ENCODE assay signal across 8 cellular contexts in the genomic region with DNA sequence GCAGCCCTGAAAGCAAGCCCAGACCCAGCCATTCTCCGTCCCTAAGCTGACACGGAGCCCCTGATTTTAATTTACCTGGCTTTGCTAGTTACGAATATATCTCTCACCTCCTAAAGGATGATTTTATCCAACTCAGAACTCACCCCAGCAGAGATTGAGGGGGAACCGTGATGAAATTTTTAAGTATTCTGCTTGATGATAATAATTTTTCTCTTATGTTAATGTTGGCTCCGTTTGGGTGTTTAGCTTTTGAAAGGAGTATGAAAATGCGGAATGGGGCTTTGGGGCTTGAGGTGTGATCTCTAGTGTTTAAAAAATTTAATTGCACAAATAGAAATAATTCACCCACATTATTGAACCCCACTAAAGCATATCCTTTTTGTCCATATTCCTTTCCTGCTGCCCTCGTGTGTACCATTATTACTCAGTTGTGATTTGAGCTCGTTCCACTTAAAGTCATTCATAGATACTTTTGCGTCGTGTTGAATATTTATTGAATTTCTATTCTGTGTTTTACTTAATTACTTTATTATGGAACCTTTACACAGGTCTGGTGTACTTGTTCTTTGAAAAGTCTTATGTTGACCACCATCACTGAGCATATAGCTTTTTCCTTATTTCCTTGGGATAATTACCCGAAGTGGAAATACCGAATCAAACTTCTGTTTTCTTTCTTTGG. TPM values are rescaled to one million over a fixed set of nuclear protein-coding genes. Genes with fewer than 3 reads are reported as not detected.
DNase-seq lines count a peak whose midpoint lies in the region; ATAC-seq and TF ChIP-seq lines count a peak whose summit lies in the region.

No MANE protein-coding gene starts in this region.

- H3K36me3 ChIP-seq in CD4-positive, alpha-beta memory T cell (ENCODE audit: insufficient read depth, low read length): no peaks in the 10 kb centered on the region
- no peaks in the 10 kb centered on the region for H3K36me3 ChIP-seq in neural progenitor cell

- H3K9me3 Mint-ChIP-seq in CD4-positive, alpha-beta memory T cell: no peaks in the 10 kb centered on the region
- H3K9me3 Mint-ChIP-seq in effector memory CD8-positive, alpha-beta T cell: no peaks in the 10 kb centered on the region
- no peaks in the 10 kb centered on the region for H3K9me3 Mint-ChIP-seq in neural progenitor cell

- peaks cover 24% of the 10 kb centered on the region for H3F3A ChIP-seq in neural progenitor cell (ENCODE audit: low read depth)

- H3K9ac ChIP-seq in neural progenitor cell: peak overlapping the region; percentile 93

- TF ChIP-seq CTCF in NB4 (IDR thresholded peaks at IDR 0.05; ENCODE audit: low read depth, low read length): no peak
- TF ChIP-seq CTCF in neural progenitor cell (IDR thresholded peaks at IDR 0.05): no peak
- TF ChIP-seq CTCF in GM13977 (IDR thresholded peaks at IDR 0.05; ENCODE audit: extremely low read depth, insufficient read depth, missing control alignments): no peak

- POLR2A ChIA-PET in CD4-positive, alpha-beta memory T cell (lab: Charles Lee; ENCODE audit: partially characterized antibody): interaction anchor here (0.6 to 2.3 kb wide), 11 partner anchors 8 to 542 kb away, joined by 3 to 22 read pairs (median 4); a partner anchor contains a TSS

- no peaks in the 10 kb centered on the region for H3K27me3 ChIP-seq in CD4-positive, alpha-beta memory T cell (ENCODE audit: insufficient read depth, low read length)
- H3K27me3 ChIP-seq in neural progenitor cell: no peaks in the 10 kb centered on the region

- peak overlapping the region; percentile 93 for H3K4me2 ChIP-seq in neural progenitor cell

- peak overlapping the region; percentile 63 to 87 for H3K4me3 ChIP-seq in CD4-positive, alpha-beta memory T cell (ENCODE audit: low read length in 2 of 2)
- H3K4me3 ChIP-seq in NB4 (ENCODE audit: low read depth, low read length) (peak overlapping the region; percentile 95), neural progenitor cell (peak overlapping the region; percentile 96)

- in situ Hi-C loops in GM13977 (cut with MboI; ENCODE audit: low pct_unique_long_range_greater_than_20kb, low sequenced_read_pairs, unreplicated experiment): no loop called here

- H3K9me3 ChIP-seq in CD4-positive, alpha-beta memory T cell (ENCODE audit: control insufficient read depth in 1 of 2, low read length in 2 of 2): no peaks in the 10 kb centered on the region
- no peaks in the 10 kb centered on the region for H3K9me3 ChIP-seq in neural progenitor cell (ENCODE audit: low read depth)

- H3K4me1 ChIP-seq in CD4-positive, alpha-beta memory T cell (ENCODE audit: insufficient read depth, low read length): peaks cover 53% of the 10 kb centered on the region
- peaks cover 18% of the 10 kb centered on the region for H3K4me1 ChIP-seq in neural progenitor cell

- peak overlapping the region; percentile 72 for H3K27ac ChIP-seq in CD4-positive, alpha-beta memory T cell (ENCODE audit: low read depth, low read length)
- peak overlapping the region; percentile 97 for H3K27ac ChIP-seq in neural progenitor cell

- intact Hi-C loops in CD4-positive, alpha-beta memory T cell (cut with micrococcal nuclease): loop anchor here (1.0 to 10.0 kb wide), 3 partner anchors 46 to 516 kb away; a partner anchor contains a TSS

- H2AFZ ChIP-seq in neural progenitor cell (replicated peaks): peak overlapping the region; percentile 75

- H3K36me3 Mint-ChIP-seq in CD4-positive, alpha-beta memory T cell: peaks cover 0 to 8% of the 10 kb centered on the region in 2 donors
- H3K36me3 Mint-ChIP-seq in effector memory CD8-positive, alpha-beta T cell (ENCODE audit: insufficient read depth): peaks cover 14% of the 10 kb centered on the region
- peaks cover 12% of the 10 kb centered on the region for H3K36me3 Mint-ChIP-seq in neural progenitor cell

- H3K79me2 ChIP-seq in neural progenitor cell (ENCODE audit: low read depth): peaks cover 71% of the 10 kb centered on the region

- CTCF ChIA-PET in CD4-positive, alpha-beta memory T cell (lab: Charles Lee; ENCODE audit: partially characterized antibody): interaction anchor here (0.8 to 2.5 kb wide), 4 partner anchors 9 to 233 kb away, joined by 3 to 12 read pairs (median 4); no protein-coding TSS in a partner anchor

- H3K27me3 Mint-ChIP-seq in CD4-positive, alpha-beta memory T cell: no peaks in the 10 kb centered on the region
- no peaks in the 10 kb centered on the region for H3K27me3 Mint-ChIP-seq in effector memory CD8-positive, alpha-beta T cell
- peaks cover 4% of the 10 kb centered on the region for H3K27me3 Mint-ChIP-seq in neural progenitor cell (ENCODE audit: insufficient read depth, low read depth)

- no peak for DNase-seq in CD4-positive, alpha-beta memory T cell
- DNase-seq in NB4 (ENCODE audit: low read depth) (no peak), neural progenitor cell (ENCODE audit: low spot score) (no peak), OCI-M1 (lab: John Stamatoyannopoulos, UW) (no peak), NAMALWA (ENCODE audit: low spot score) (no peak), GM13977 (ENCODE audit: low spot score) (no peak)
- no peak for DNase-seq in effector memory CD8-positive, alpha-beta T cell

- H3K4me1 Mint-ChIP-seq in CD4-positive, alpha-beta memory T cell: peaks cover 38 to 68% (median 47%) of the 10 kb centered on the region in 4 donors
- peaks cover 40 to 43% of the 10 kb centered on the region in 2 donors for H3K4me1 Mint-ChIP-seq in effector memory CD8-positive, alpha-beta T cell (ENCODE audit: low read depth in 2 of 2)
- H3K4me1 Mint-ChIP-seq in neural progenitor cell: peaks cover 37% of the 10 kb centered on the region

- peak overlapping the region; percentile 79 to 96 (median 92) for H3K4me3 Mint-ChIP-seq in CD4-positive, alpha-beta memory T cell
- peak overlapping the region; percentile 82 to 94 for H3K4me3 Mint-ChIP-seq in effector memory CD8-positive, alpha-beta T cell
- peak overlapping the region; percentile 86 for H3K4me3 Mint-ChIP-seq in neural progenitor cell

- peak overlapping the region; percentile 63 to 98 (median 92) for H3K27ac Mint-ChIP-seq in CD4-positive, alpha-beta memory T cell
- H3K27ac Mint-ChIP-seq in effector memory CD8-positive, alpha-beta T cell: peak overlapping the region; percentile 89 to 95
- H3K27ac Mint-ChIP-seq in neural progenitor cell: peak overlapping the region; percentile 0

- TF ChIP-seq POLR2A in NB4 (IDR thresholded peaks at IDR 0.05; ENCODE audit: extremely low read depth, insufficient read length): no peak

- ATAC-seq in effector memory CD8-positive, alpha-beta T cell (replicated peaks): no peak
- ATAC-seq in HG02798 (IDR thresholded peaks at IDR 0.05; ENCODE audit: poor library complexity, unreplicated experiment): no peak

- H4K20me1 ChIP-seq in neural progenitor cell (ENCODE audit: low read depth): peaks cover 40% of the 10 kb centered on the region

RNA-seq across cellular contexts. Expression of a gene that starts 0.8 kb away (rescaled TPM):
- total RNA-seq in CD4-positive, alpha-beta memory T cell: 10 to 100 TPM; 52.7 to 55.6 TPM
- polyA plus RNA-seq in CD4-positive, alpha-beta memory T cell: 10 to 100 TPM; 32.3 to 45.9 TPM
- total RNA-seq in neural progenitor cell (ENCODE audit: low replicate concordance): 100 and 145 TPM in 2 replicates

Comparison
In these comparisons a context has a peak if more than half of its experiments do, and no peak if none do; other contexts are left out.
1. H3K27ac Mint-ChIP-seq: peak in every context shown above with its lines; median percentile 92 in CD4-positive, alpha-beta memory T cell; 92 in effector memory CD8-positive, alpha-beta T cell; 0 in neural progenitor cell.